Comparison of ENCODE assay signal across 8 cellular contexts in the genomic region with DNA sequence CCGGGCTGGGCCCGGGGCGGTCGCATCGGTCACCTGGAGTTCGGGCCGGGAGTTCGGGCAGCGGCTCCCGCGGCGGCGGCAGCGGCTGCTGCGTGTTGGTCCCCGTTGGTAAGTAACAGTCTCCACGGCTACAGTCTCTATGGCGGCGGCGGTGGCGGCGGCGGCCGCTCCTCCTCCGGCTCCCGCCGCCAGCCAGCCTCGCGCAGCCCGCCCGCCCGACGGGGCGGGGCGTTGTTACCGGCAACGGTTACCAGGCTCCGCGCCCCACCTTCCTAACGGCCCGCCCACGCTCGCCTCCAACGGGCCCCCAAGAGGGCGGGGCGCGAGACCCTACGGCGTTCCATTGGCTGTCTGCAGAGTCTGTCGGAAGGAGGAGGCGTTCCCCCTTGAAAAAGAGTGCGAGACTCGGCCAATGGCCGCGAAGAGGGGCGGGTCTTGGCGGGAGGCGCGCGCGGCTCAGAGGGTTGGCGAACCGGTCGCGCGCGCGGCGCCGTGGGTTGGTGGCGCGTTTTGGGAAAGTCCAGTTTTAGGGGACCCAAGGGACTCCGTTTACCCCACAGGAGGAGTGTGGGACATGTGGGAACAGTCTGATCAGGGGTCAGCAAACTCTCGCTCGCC. TPM values are rescaled to one million over a fixed set of nuclear protein-coding genes. Genes with fewer than 3 reads are reported as not detected.
DNase-seq lines count a peak whose midpoint lies in the region; ATAC-seq and TF ChIP-seq lines count a peak whose summit lies in the region.

Gene RFX2 (minus strand): TSS at position 141 of the 618 bp plus-strand sequence. CDS start 63,004 bp downstream, outside the sequence.

- H3K4me1 ChIP-seq in osteoblast (ENCODE audit: insufficient read depth, low read length) (peaks cover 21% of the 10 kb centered on the region), thoracic aorta (ENCODE audit: control insufficient read depth in 1 of 2, low read depth in 2 of 2) (peaks cover 5 to 27% of the 10 kb centered on the region in 2 donors)

- H3K4me3 Mint-ChIP-seq in glutamatergic neuron (ENCODE audit: unreplicated experiment): peak within 1 kb of the TSS; percentile 78

- H3K79me2 ChIP-seq in osteoblast (ENCODE audit: insufficient read depth, low read length): no peaks in the 10 kb centered on the region

- no peaks in the 10 kb centered on the region for H3K9me3 ChIP-seq in osteoblast (ENCODE audit: low read depth, low read length)
- no peaks in the 10 kb centered on the region for H3K9me3 ChIP-seq in thoracic aorta

- no peaks in the 10 kb centered on the region for H3K9me3 Mint-ChIP-seq in activated naive CD4-positive, alpha-beta T cell treated with anti-CD3 and anti-CD28 coated beads, Interleukin-2, amount 50 U/mL, for 72 hours
- peaks cover 3% of the 10 kb centered on the region for H3K9me3 Mint-ChIP-seq in glutamatergic neuron (ENCODE audit: unreplicated experiment)

- peak within 1 kb of the TSS; percentile 98 for H3K4me2 ChIP-seq in osteoblast (ENCODE audit: insufficient read depth, low read length)

- DNase-seq in GM12864 (ENCODE audit: low read depth) (peak; percentile 93), NCI-H1105 (lab: John Stamatoyannopoulos, UW) (peak; percentile 99), glutamatergic neuron (peak; percentile 98), osteoblast (ENCODE audit: insufficient read length, low spot score, missing footprints) (peak; percentile 99), thoracic aorta (ENCODE audit: low spot score) (peak; percentile 96)
- peak; percentile 99 for DNase-seq in activated naive CD4-positive, alpha-beta T cell treated with anti-CD3 and anti-CD28 coated beads, Interleukin-2, amount 50 U/mL, for 72 hours (ENCODE audit: low spot score in 2 of 2)

- no peak for TF ChIP-seq CTCF in GM12864 (IDR thresholded peaks at IDR 0.05; ENCODE audit: low read depth, low read length, missing control alignments)
- no peak for TF ChIP-seq CTCF in glutamatergic neuron (IDR thresholded peaks at IDR 0.05; ENCODE audit: partially characterized antibody, unreplicated experiment)
- TF ChIP-seq CTCF in osteoblast (IDR thresholded peaks at IDR 0.05; ENCODE audit: extremely low read depth, low read depth, low read length): no peak
- TF ChIP-seq CTCF in thoracic aorta (IDR thresholded peaks at IDR 0.05): no peak

- peaks cover 7% of the 10 kb centered on the region for H3K27me3 Mint-ChIP-seq in glutamatergic neuron (ENCODE audit: unreplicated experiment)

- H3K27ac Mint-ChIP-seq in activated naive CD4-positive, alpha-beta T cell treated with anti-CD3 and anti-CD28 coated beads, Interleukin-2, amount 50 U/mL, for 72 hours: peak within 1 kb of the TSS; percentile 94 to 98
- H3K27ac Mint-ChIP-seq in glutamatergic neuron (ENCODE audit: unreplicated experiment): no peak within 1 kb of the TSS

- H2AFZ ChIP-seq in osteoblast (ENCODE audit: low read length): peak within 1 kb of the TSS; percentile 87

- H3K27me3 ChIP-seq in osteoblast (ENCODE audit: insufficient read depth, low read length) (peaks cover 1% of the 10 kb centered on the region), thoracic aorta (replicated peaks; ENCODE audit: insufficient read depth) (no peaks in the 10 kb centered on the region)

- H3K36me3 ChIP-seq in osteoblast (ENCODE audit: insufficient read depth, low read length): no peaks in the 10 kb centered on the region
- no peaks in the 10 kb centered on the region for H3K36me3 ChIP-seq in thoracic aorta

- H4K20me1 ChIP-seq in osteoblast (ENCODE audit: insufficient read depth, low read length): no peaks in the 10 kb centered on the region

- H3K27ac ChIP-seq in osteoblast (ENCODE audit: low read depth, low read length) (peak within 1 kb of the TSS; percentile 74), thoracic aorta (peak within 1 kb of the TSS; percentile 93 to 94)

- H3K4me3 ChIP-seq in GM12864 (ENCODE audit: low read depth, low read length): peak within 1 kb of the TSS; percentile 67
- peak within 1 kb of the TSS; percentile 79 for H3K4me3 ChIP-seq in osteoblast (ENCODE audit: insufficient read depth, low read length)
- peak within 1 kb of the TSS; percentile 96 for H3K4me3 ChIP-seq in thoracic aorta

- H3K4me1 Mint-ChIP-seq in glutamatergic neuron (ENCODE audit: low read depth, unreplicated experiment): peaks cover 8% of the 10 kb centered on the region

- ATAC-seq in HG02642 (IDR thresholded peaks at IDR 0.05; ENCODE audit: poor library complexity, unreplicated experiment) (peak; percentile 96), SK-N-SH treated with all-trans-retinoic acid at 6 μM for 48 hours (peak; percentile 92), thoracic aorta (ENCODE audit: insufficient number of reproducible peaks, low FRiP score, low read depth) (peak; percentile 97)
- ATAC-seq in activated naive CD4-positive, alpha-beta T cell treated with anti-CD3 and anti-CD28 coated beads, Interleukin-2, amount 50 U/mL, for 72 hours: peak; percentile 93 to 97

- H3K36me3 Mint-ChIP-seq in activated naive CD4-positive, alpha-beta T cell treated with anti-CD3 and anti-CD28 coated beads, Interleukin-2, amount 50 U/mL, for 72 hours: peaks cover 7 to 15% of the 10 kb centered on the region in 2 donors
- H3K36me3 Mint-ChIP-seq in glutamatergic neuron (ENCODE audit: unreplicated experiment): no peaks in the 10 kb centered on the region

TF ChIP-seq in SK-N-SH treated with all-trans-retinoic acid at 6 μM for 48 hours, 23 proteins besides CTCF, POLR2A, EP300 and RAD21:
- TF ChIP-seq ISL1 (CRISPR knock-in tag; IDR thresholded peaks at IDR 0.05) (no peak), ZNF565 (CRISPR knock-in tag; conservative IDR thresholded peaks at IDR 0.05; ENCODE audit: low read depth) (no peak), BACH2 (CRISPR knock-in tag; IDR thresholded peaks at IDR 0.05; ENCODE audit: borderline replicate concordance) (no peak), ZC3H10 (CRISPR knock-in tag; IDR thresholded peaks at IDR 0.05) (no peak), TOX (CRISPR knock-in tag; IDR thresholded peaks at IDR 0.05; ENCODE audit: borderline replicate concordance) (no peak), CSDC2 (CRISPR knock-in tag; IDR thresholded peaks at IDR 0.05) (no peak), ARNTL (CRISPR knock-in tag; IDR thresholded peaks at IDR 0.05; ENCODE audit: borderline replicate concordance, low read depth) (no peak), ZNF70 (CRISPR knock-in tag; IDR thresholded peaks at IDR 0.05) (no peak), ZFP30 (CRISPR knock-in tag; IDR thresholded peaks at IDR 0.05) (no peak), GLIS3 (CRISPR knock-in tag; IDR thresholded peaks at IDR 0.05) (no peak), PPARA (CRISPR knock-in tag; IDR thresholded peaks at IDR 0.05; ENCODE audit: borderline replicate concordance) (no peak), RARB (CRISPR knock-in tag; IDR thresholded peaks at IDR 0.05) (no peak), ZNF8 (CRISPR knock-in tag; IDR thresholded peaks at IDR 0.05) (no peak), SNAI2 (CRISPR knock-in tag; IDR thresholded peaks at IDR 0.05) (no peak), CSRNP3 (CRISPR knock-in tag; IDR thresholded peaks at IDR 0.05) (no peak), ESRRG (CRISPR knock-in tag; IDR thresholded peaks at IDR 0.05) (no peak)
- TF ChIP-seq, protein P1, sequence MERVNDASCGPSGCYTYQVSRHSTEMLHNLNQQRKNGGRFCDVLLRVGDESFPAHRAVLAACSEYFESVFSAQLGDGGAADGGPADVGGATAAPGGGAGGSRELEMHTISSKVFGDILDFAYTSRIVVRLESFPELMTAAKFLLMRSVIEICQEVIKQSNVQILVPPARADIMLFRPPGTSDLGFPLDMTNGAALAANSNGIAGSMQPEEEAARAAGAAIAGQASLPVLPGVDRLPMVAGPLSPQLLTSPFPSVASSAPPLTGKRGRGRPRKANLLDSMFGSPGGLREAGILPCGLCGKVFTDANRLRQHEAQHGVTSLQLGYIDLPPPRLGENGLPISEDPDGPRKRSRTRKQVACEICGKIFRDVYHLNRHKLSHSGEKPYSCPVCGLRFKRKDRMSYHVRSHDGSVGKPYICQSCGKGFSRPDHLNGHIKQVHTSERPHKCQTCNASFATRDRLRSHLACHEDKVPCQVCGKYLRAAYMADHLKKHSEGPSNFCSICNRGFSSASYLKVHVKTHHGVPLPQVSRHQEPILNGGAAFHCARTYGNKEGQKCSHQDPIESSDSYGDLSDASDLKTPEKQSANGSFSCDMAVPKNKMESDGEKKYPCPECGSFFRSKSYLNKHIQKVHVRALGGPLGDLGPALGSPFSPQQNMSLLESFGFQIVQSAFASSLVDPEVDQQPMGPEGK (CRISPR knock-in tag; IDR thresholded peaks at IDR 0.05; ENCODE audit: borderline replicate concordance): no peak

RNA-seq across cellular contexts. Expression of gene RFX2, which starts in this region (rescaled TPM):
- total RNA-seq in activated naive CD4-positive, alpha-beta T cell treated with anti-CD3 and anti-CD28 coated beads, Interleukin-2, amount 50 U/mL, for 72 hours: 10 to 100 TPM; 11.2 to 13.8 TPM
- total RNA-seq in glutamatergic neuron (ENCODE audit: unreplicated experiment) (4.3 TPM), osteoblast (3.8 and 6.2 TPM in 2 replicates), thoracic aorta (10 to 100 TPM; 21.7 to 30.3 TPM)

Comparison
In these comparisons a context has a peak if more than half of its experiments do, and no peak if none do; other contexts are left out.
1. Peak in every context shown above with its lines: DNase-seq, ATAC-seq, H3K4me3 ChIP-seq and H3K27ac ChIP-seq.